22 cellular contexts compared by ENCODE assay signal in genomic region chr1:183569801-183570200, GRCh38. TPM values are rescaled to one million over a fixed set of nuclear protein-coding genes. Genes with fewer than 3 reads are reported as not detected.
"Had no signal": no experiment of that assay in that cellular context is flagged by ENCODE, and none has a peak within 500 bp of the region (broad histone marks: within the 10 kb centered on the region; RNA-seq: fewer than 3 reads in every experiment).

No MANE protein-coding gene starts in this region.

- H3K4me3 Mint-ChIP-seq: activated CD8-positive, alpha-beta memory T cell treated with anti-CD3 and anti-CD28 coated beads, Interleukin-2, amount 10 ng/mL, durations not matched to agents 7 days and 5 days; activated naive CD4-positive, alpha-beta T cell treated with anti-CD3 and anti-CD28 coated beads for 36 hours; activated naive CD8-positive, alpha-beta T cell treated with anti-CD3 and anti-CD28 coated beads, Interleukin-2, amount 50 U/mL, for 24 hours; central memory CD8-positive, alpha-beta T cell; neural crest cell; T-helper 2 cell treated with Interferon-gamma antibody and Interleukin-4, amounts not matched to agents 5 μg/mL and 100 μg/mL, for 36 hours had no signal

- H3K27me3 Mint-ChIP-seq: activated CD8-positive, alpha-beta memory T cell treated with anti-CD3 and anti-CD28 coated beads, Interleukin-2, amount 10 ng/mL, durations not matched to agents 7 days and 5 days; activated naive CD8-positive, alpha-beta T cell treated with anti-CD3 and anti-CD28 coated beads, Interleukin-2, amount 50 U/mL, for 24 hours; activated T-helper 17 cell treated with anti-CD3 and anti-CD28 coated beads, Interleukin-2, amount 50 U/mL, for 72 hours; central memory CD8-positive, alpha-beta T cell; naive B cell had no signal

- H3K4me1 ChIP-seq: psoas muscle, testis had no signal

- H3K9me3 Mint-ChIP-seq: activated naive CD4-positive, alpha-beta T cell treated with anti-CD3 and anti-CD28 coated beads for 36 hours; activated naive CD8-positive, alpha-beta T cell treated with anti-CD3 and anti-CD28 coated beads, Interleukin-2, amount 50 U/mL, for 24 hours; activated T-helper 17 cell treated with anti-CD3 and anti-CD28 coated beads, Interleukin-2, amount 50 U/mL, for 72 hours; central memory CD8-positive, alpha-beta T cell; naive B cell; neural crest cell; T-helper 2 cell treated with Interferon-gamma antibody and Interleukin-4, amounts not matched to agents 5 μg/mL and 100 μg/mL, for 36 hours had no signal

- H3K27me3 ChIP-seq: esophagus muscularis mucosa, heart right ventricle, testis, upper lobe of right lung had no signal

- DNase-seq: activated CD8-positive, alpha-beta memory T cell treated with anti-CD3 and anti-CD28 coated beads, Interleukin-2, amount 10 ng/mL, durations not matched to agents 7 days and 5 days; activated naive CD8-positive, alpha-beta T cell treated with anti-CD3 and anti-CD28 coated beads, Interleukin-2, amount 50 U/mL, for 24 hours; activated T-cell treated with anti-CD3 and anti-CD28 coated beads, Interleukin-2, amount 50 U/mL, for 1 hour; anterior cingulate cortex; heart right ventricle; mesenchymal stem cell; mucosa of descending colon; naive B cell; psoas muscle; right cardiac atrium; stimulated activated CD4-positive, alpha-beta T cell treated with anti-CD3 and anti-CD28 coated beads, Interleukin-4, amount 100 ng/mL, for 1 hour; testis; upper lobe of right lung had no signal

- H3K27ac ChIP-seq: psoas muscle, testis, upper lobe of right lung had no signal

- H3K9me3 ChIP-seq: esophagus muscularis mucosa, heart right ventricle, mucosa of descending colon, psoas muscle, testis, upper lobe of right lung had no signal

- H3K27ac Mint-ChIP-seq: activated CD8-positive, alpha-beta memory T cell treated with anti-CD3 and anti-CD28 coated beads, Interleukin-2, amount 10 ng/mL, durations not matched to agents 7 days and 5 days; activated naive CD4-positive, alpha-beta T cell treated with anti-CD3 and anti-CD28 coated beads for 36 hours; activated naive CD8-positive, alpha-beta T cell treated with anti-CD3 and anti-CD28 coated beads, Interleukin-2, amount 50 U/mL, for 24 hours; T-helper 2 cell treated with Interferon-gamma antibody and Interleukin-4, amounts not matched to agents 5 μg/mL and 100 μg/mL, for 36 hours had no signal

- H3K36me3 ChIP-seq: esophagus muscularis mucosa had no signal

- H3K4me1 Mint-ChIP-seq: neural crest cell had no signal

- H3K4me3 ChIP-seq: coronary artery, esophagus muscularis mucosa, heart right ventricle, mucosa of descending colon, psoas muscle, skin epidermis, testis, upper lobe of right lung had no signal

RNA-seq across cellular contexts. Expression of gene NCF2, which starts 20.5 kb away (rescaled TPM):
- total RNA-seq: neural crest cell, osteocyte had no signal
